In genomic region chr11:77040401-77040777, GRCh38 we compare ENCODE assay signal across 17 cellular contexts. TPM values are rescaled to one million over a fixed set of nuclear protein-coding genes. Genes with fewer than 3 reads are reported as not detected.
"Had no signal": no experiment of that assay in that cellular context is flagged by ENCODE, and none has a peak within 500 bp of the region (broad histone marks: within the 10 kb centered on the region; RNA-seq: fewer than 3 reads in every experiment).

No MANE protein-coding gene starts in this region.

- H3K4me1 Mint-ChIP-seq: activated naive CD4-positive, alpha-beta T cell treated with anti-CD3 and anti-CD28 coated beads, Interleukin-2, amount 50 U/mL, for 24 hours had no signal

- H3K27me3 ChIP-seq: SJSA1 had no signal

- ATAC-seq: gastrocnemius medialis had no signal

- H3K4me1 ChIP-seq: colonic mucosa had no signal

- DNase-seq: activated effector memory CD4-positive, alpha-beta T cell treated with Interleukin-2 at 50 U/mL for 16 hours; anterior cingulate cortex; effector memory CD4-positive, alpha-beta T cell; gastrocnemius medialis; kidney; naive B cell; stomach; SW 1271; uterus; WERI-Rb-1 had no signal

- H3K36me3 Mint-ChIP-seq: activated naive CD4-positive, alpha-beta T cell treated with anti-CD3 and anti-CD28 coated beads, Interleukin-2, amount 50 U/mL, for 24 hours; naive B cell had no signal

- H3K9me3 ChIP-seq: colonic mucosa, gastrocnemius medialis, heart right ventricle, SJSA1, stomach, uterus had no signal

- H3K4me3 ChIP-seq: SJSA1 had no signal

- H3K36me3 ChIP-seq: colonic mucosa, gastrocnemius medialis, heart right ventricle, SJSA1, uterus, WERI-Rb-1 had no signal

- H3K27ac ChIP-seq: colonic mucosa, epithelial cell of prostate, gastrocnemius medialis, heart right ventricle, SJSA1, stomach, uterus, WERI-Rb-1 had no signal

- H3K27ac Mint-ChIP-seq: activated naive CD4-positive, alpha-beta T cell treated with anti-CD3 and anti-CD28 coated beads, Interleukin-2, amount 50 U/mL, for 24 hours; progenitor cell of endocrine pancreas had no signal

- H3K9me3 Mint-ChIP-seq: activated naive CD4-positive, alpha-beta T cell treated with anti-CD3 and anti-CD28 coated beads, Interleukin-2, amount 50 U/mL, for 24 hours had no signal

RNA-seq across cellular contexts. Expression of gene B3GNT6, which starts 6.2 kb away (rescaled TPM):
- total RNA-seq: heart right ventricle, kidney, left ventricle myocardium superior, progenitor cell of endocrine pancreas had no signal
